ENCODE assay signal across 19 cellular contexts in the genomic region with DNA sequence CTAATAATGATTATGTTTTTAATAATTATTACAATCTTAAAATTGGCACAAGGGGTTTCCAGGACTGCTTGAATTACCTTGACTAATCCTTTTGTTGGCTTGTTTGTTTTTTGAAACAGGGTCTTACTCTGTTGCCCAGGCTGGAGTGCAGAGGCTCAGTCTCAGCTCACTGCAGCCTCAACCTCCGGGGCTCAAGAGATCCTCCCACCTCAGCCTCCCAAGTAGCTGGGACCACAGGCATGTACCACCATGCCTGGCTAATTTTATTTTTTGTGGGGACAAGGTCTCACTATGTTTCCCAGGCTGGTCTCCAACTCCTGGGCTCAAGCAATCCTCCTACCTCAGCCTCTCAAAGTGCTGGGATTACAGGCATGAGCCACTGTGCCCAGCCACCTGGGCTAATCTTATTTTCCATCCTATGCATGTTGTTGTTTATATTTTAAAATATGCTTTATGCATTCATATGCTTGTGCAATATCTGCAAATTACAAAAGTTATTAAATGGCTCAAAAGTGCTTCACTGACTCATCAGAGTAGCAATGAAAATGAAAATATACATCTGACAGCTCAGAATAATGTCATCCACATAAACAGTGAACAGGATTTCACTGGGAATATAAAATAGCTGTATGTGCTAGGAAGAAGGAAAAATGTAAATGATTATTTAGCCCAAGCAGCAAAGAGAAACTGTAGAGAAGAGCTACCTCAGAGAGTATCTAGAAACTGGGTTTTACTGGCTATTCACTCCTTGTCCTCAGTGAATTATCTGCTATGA. TPM values are rescaled to one million over a fixed set of nuclear protein-coding genes. Genes with fewer than 3 reads are reported as not detected.
DNase-seq lines count a peak whose midpoint lies in the region; ATAC-seq and TF ChIP-seq lines count a peak whose summit lies in the region.
"Had no signal": no experiment of that assay in that cellular context is flagged by ENCODE, and none has a peak within 500 bp of the region (broad histone marks: within the 10 kb centered on the region; RNA-seq: fewer than 3 reads in every experiment).

No MANE protein-coding gene starts in this region.

- H2AFZ ChIP-seq in GM23248 (no peak overlapping the region), osteoblast (ENCODE audit: low read length) (no peak overlapping the region)

- peak overlapping the region; percentile 20 for H3K4me2 ChIP-seq in GM23248 (ENCODE audit: unreplicated experiment)
- peak overlapping the region; percentile 39 for H3K4me2 ChIP-seq in osteoblast (ENCODE audit: insufficient read depth, low read length)

- intact Hi-C loops in sciatic nerve (cut with DNase I) = loop anchor here (10.0 kb wide), 2 partner anchors 221 to 301 kb away; no protein-coding TSS in a partner anchor
- intact Hi-C loops in sigmoid colon (cut with DNase I) = loop anchor here (1.0 to 2.0 kb wide), 3 partner anchors 90 to 297 kb away; no protein-coding TSS in a partner anchor

- peak overlapping the region; percentile 27; the same call in 1 of the 2 replicates for H3K9ac ChIP-seq in GM23248

- H3K9me3 Mint-ChIP-seq in natural killer cell treated with Interleukin-12 subunit alpha and Interleukin-12 subunit beta and Interleukin-15 and Interleukin-18, amount 100 ng/mL, for 72 hours = no peaks in the 10 kb centered on the region
- H3K9me3 Mint-ChIP-seq: activated CD4-positive, alpha-beta T cell treated with anti-CD3 and anti-CD28 coated beads, Interleukin-2, amount 10 ng/mL, durations not matched to agents 7 days and 5 days; activated naive CD4-positive, alpha-beta T cell treated with anti-CD3 and anti-CD28 coated beads, Interleukin-2, amount 10 ng/mL, durations not matched to agents 7 days and 5 days; dendritic cell treated with granulocyte-macrophage colony-stimulating factor and Interleukin-4, amounts not matched to agents 40 ng/mL and 50 ng/mL, for 4 days had no signal

- no peak overlapping the region for H3K4me3 ChIP-seq in GM23248
- no peak overlapping the region for H3K4me3 ChIP-seq in SJSA1
- no peak overlapping the region for H3K4me3 ChIP-seq in osteoblast (ENCODE audit: insufficient read depth, low read length)
- H3K4me3 ChIP-seq in sigmoid colon = no peak overlapping the region
- H3K4me3 ChIP-seq: body of pancreas, esophagus muscularis mucosa, right lobe of liver, uterus had no signal

- H3K4me3 Mint-ChIP-seq in natural killer cell treated with Interleukin-12 subunit alpha and Interleukin-12 subunit beta and Interleukin-15 and Interleukin-18, amount 100 ng/mL, for 72 hours = no peak overlapping the region
- H3K4me3 Mint-ChIP-seq: activated CD4-positive, alpha-beta T cell treated with anti-CD3 and anti-CD28 coated beads, Interleukin-2, amount 10 ng/mL, durations not matched to agents 7 days and 5 days; activated naive CD4-positive, alpha-beta T cell treated with anti-CD3 and anti-CD28 coated beads, Interleukin-2, amount 10 ng/mL, durations not matched to agents 7 days and 5 days; dendritic cell treated with granulocyte-macrophage colony-stimulating factor and Interleukin-4, amounts not matched to agents 40 ng/mL and 50 ng/mL, for 4 days; mesothelial cell of epicardium had no signal

- H3K36me3 ChIP-seq in GM23248 (ENCODE audit: low read depth) (no peaks in the 10 kb centered on the region), SJSA1 (no peaks in the 10 kb centered on the region), osteoblast (ENCODE audit: insufficient read depth, low read length) (no peaks in the 10 kb centered on the region), sigmoid colon (no peaks in the 10 kb centered on the region)
- H3K36me3 ChIP-seq: esophagus muscularis mucosa, neutrophil, right lobe of liver, uterus had no signal

- H3K79me2 ChIP-seq in GM23248 (ENCODE audit: insufficient read depth) = no peaks in the 10 kb centered on the region
- H3K79me2 ChIP-seq in osteoblast (ENCODE audit: insufficient read depth, low read length) = no peaks in the 10 kb centered on the region

- TF ChIP-seq POLR2A in sigmoid colon (IDR thresholded peaks at IDR 0.05) = no peak

- H3K27me3 ChIP-seq in GM23248 (replicated peaks; ENCODE audit: insufficient read depth) (no peaks in the 10 kb centered on the region), SJSA1 (replicated peaks) (no peaks in the 10 kb centered on the region), osteoblast (ENCODE audit: insufficient read depth, low read length) (no peaks in the 10 kb centered on the region), sigmoid colon (no peaks in the 10 kb centered on the region)
- H3K27me3 ChIP-seq: body of pancreas, esophagus muscularis mucosa, right lobe of liver, uterus had no signal

- in situ Hi-C loops in GM23248 (cut with MboI) = loop anchor here (5.0 to 10.0 kb wide), 2 partner anchors 218 to 301 kb away; no protein-coding TSS in a partner anchor

- no peak for TF ChIP-seq EP300 in sigmoid colon (IDR thresholded peaks at IDR 0.05)

- DNase-seq in GM23248 = peak; percentile 49
- peak in 1 of 2 experiments; percentile 54 for DNase-seq in SJSA1 (ENCODE audit: low read depth in 1 of 2, low spot score in 2 of 2)
- peak; percentile 63 for DNase-seq in fibroblast of gingiva (ENCODE audit: low read depth)
- DNase-seq in osteoblast (ENCODE audit: insufficient read length, low spot score, missing footprints) = peak; percentile 76
- DNase-seq in sciatic nerve (ENCODE audit: low spot score) = no peak
- DNase-seq in natural killer cell treated with Interleukin-12 subunit alpha and Interleukin-12 subunit beta and Interleukin-15 and Interleukin-18, amount 100 ng/mL, for 72 hours (ENCODE audit: low spot score) = no peak
- DNase-seq in sigmoid colon = no peak
- DNase-seq: NCI-H524 treated with DMSO at 0.1 percent for 48 hours had no signal

- H3K27me3 Mint-ChIP-seq in natural killer cell treated with Interleukin-12 subunit alpha and Interleukin-12 subunit beta and Interleukin-15 and Interleukin-18, amount 100 ng/mL, for 72 hours = peaks cover 14 to 24% of the 10 kb centered on the region in 2 donors

- H3K9me2 ChIP-seq in GM23248 (ENCODE audit: insufficient read depth) = no peaks in the 10 kb centered on the region

- H3K4me1 Mint-ChIP-seq in natural killer cell treated with Interleukin-12 subunit alpha and Interleukin-12 subunit beta and Interleukin-15 and Interleukin-18, amount 100 ng/mL, for 72 hours (ENCODE audit: low read depth in 2 of 2) = peaks cover 0 to 4% of the 10 kb centered on the region in 2 donors
- H3K4me1 Mint-ChIP-seq: activated naive CD4-positive, alpha-beta T cell treated with anti-CD3 and anti-CD28 coated beads, Interleukin-2, amount 10 ng/mL, durations not matched to agents 7 days and 5 days; mesothelial cell of epicardium had no signal

- H3K27ac ChIP-seq in GM23248 (peak overlapping the region; percentile 60), SJSA1 (peak overlapping the region; percentile 79), osteoblast (ENCODE audit: low read depth, low read length) (peak overlapping the region; percentile 95), sigmoid colon (no peak overlapping the region)
- H3K27ac ChIP-seq: body of pancreas, esophagus muscularis mucosa, neutrophil, right lobe of liver, uterus had no signal

- ATAC-seq in GM18858 (IDR thresholded peaks at IDR 0.05; ENCODE audit: unreplicated experiment) = no peak
- no peak for ATAC-seq in sciatic nerve
- ATAC-seq in natural killer cell treated with Interleukin-12 subunit alpha and Interleukin-12 subunit beta and Interleukin-15 and Interleukin-18, amount 100 ng/mL, for 72 hours = no peak

- TF ChIP-seq CTCF in osteoblast (IDR thresholded peaks at IDR 0.05; ENCODE audit: extremely low read depth, low read depth, low read length) = no peak
- no peak for TF ChIP-seq CTCF in sigmoid colon (IDR thresholded peaks at IDR 0.05)

- peaks cover 30% of the 10 kb centered on the region for H3F3A ChIP-seq in GM23248 (ENCODE audit: insufficient read depth)

- H4K20me1 ChIP-seq in GM23248 (ENCODE audit: insufficient read depth) = no peaks in the 10 kb centered on the region
- no peaks in the 10 kb centered on the region for H4K20me1 ChIP-seq in osteoblast (ENCODE audit: insufficient read depth, low read length)

- H3K36me3 Mint-ChIP-seq in natural killer cell treated with Interleukin-12 subunit alpha and Interleukin-12 subunit beta and Interleukin-15 and Interleukin-18, amount 100 ng/mL, for 72 hours = no peaks in the 10 kb centered on the region
- H3K36me3 Mint-ChIP-seq: activated naive CD4-positive, alpha-beta T cell treated with anti-CD3 and anti-CD28 coated beads, Interleukin-2, amount 10 ng/mL, durations not matched to agents 7 days and 5 days; mesothelial cell of epicardium had no signal

- H3K27ac Mint-ChIP-seq in natural killer cell treated with Interleukin-12 subunit alpha and Interleukin-12 subunit beta and Interleukin-15 and Interleukin-18, amount 100 ng/mL, for 72 hours = no peak overlapping the region
- H3K27ac Mint-ChIP-seq: activated CD4-positive, alpha-beta T cell treated with anti-CD3 and anti-CD28 coated beads, Interleukin-2, amount 10 ng/mL, durations not matched to agents 7 days and 5 days; activated naive CD4-positive, alpha-beta T cell treated with anti-CD3 and anti-CD28 coated beads, Interleukin-2, amount 10 ng/mL, durations not matched to agents 7 days and 5 days; dendritic cell treated with granulocyte-macrophage colony-stimulating factor and Interleukin-4, amounts not matched to agents 40 ng/mL and 50 ng/mL, for 4 days; mesothelial cell of epicardium had no signal

- WGBS in GM23248 (ENCODE audit: low coverage in 1 of 2, low lambda C conversion rate in 2 of 2, missing lambda C conversion rate in 2 of 2), 2 experiments = 50 to 67% methylated on average over 1 of the region's 1 CpG
- WGBS in sigmoid colon, 2 donors = 65 to 78% methylated on average over 1 of the region's 1 CpG

- H3K9me3 ChIP-seq in GM23248 (ENCODE audit: low read depth) (no peaks in the 10 kb centered on the region), SJSA1 (replicated peaks) (no peaks in the 10 kb centered on the region), osteoblast (ENCODE audit: low read depth, low read length) (no peaks in the 10 kb centered on the region), sigmoid colon (no peaks in the 10 kb centered on the region)
- H3K9me3 ChIP-seq: body of pancreas, esophagus muscularis mucosa, neutrophil, right lobe of liver, uterus had no signal

- peaks cover 31% of the 10 kb centered on the region for H3K4me1 ChIP-seq in GM23248 (ENCODE audit: insufficient read depth)
- H3K4me1 ChIP-seq in SJSA1 (replicated peaks) = peaks cover 38% of the 10 kb centered on the region
- H3K4me1 ChIP-seq in osteoblast (ENCODE audit: insufficient read depth, low read length) = peaks cover 30% of the 10 kb centered on the region
- peaks cover 0 to 9% (median under 1%) of the 10 kb centered on the region in 4 donors for H3K4me1 ChIP-seq in sigmoid colon
- H3K4me1 ChIP-seq: right lobe of liver, uterus had no signal

RNA-seq across cellular contexts. Expression of a gene that starts 24.8 kb away (rescaled TPM):
- total RNA-seq in GM23248 (2014; rRNA removed; shearing (Covaris generic)) = not detected in 2 replicates
- 0.30 TPM in 1 of 2 replicates, not detected in the other for polyA plus RNA-seq in GM23248 (2016; fragmentation: Nextera tagmentation; extraction: Ambion mirVana)
- total RNA-seq in SJSA1 (2014; rRNA removed; shearing (Covaris generic)) = 0.08 TPM in 1 of 2 replicates, not detected in the other
- total RNA-seq in osteoblast = not detected in 2 replicates
- total RNA-seq in sciatic nerve = 5.2 TPM
- total RNA-seq in natural killer cell treated with Interleukin-12 subunit alpha and Interleukin-12 subunit beta and Interleukin-15 and Interleukin-18, amount 100 ng/mL, for 72 hours = not detected
- total RNA-seq in sigmoid colon = 1 to 10 TPM in 1 of 4 donors, under 1 TPM in 1, not detected in 2; 0.99 to 2.5 TPM
- 100 to 1,000 TPM in 1 of 3 donors, 10 to 100 TPM in 2; 61.3 to 146 (median 93.6) TPM for polyA plus RNA-seq in sigmoid colon
- total RNA-seq: activated CD4-positive, alpha-beta T cell treated with anti-CD3 and anti-CD28 coated beads, Interleukin-2, amount 10 ng/mL, durations not matched to agents 7 days and 5 days; Daoy had no signal

RNA-seq across cellular contexts. Expression of a gene that starts 56.2 kb away (rescaled TPM):
- 247 and 343 TPM in 2 replicates for total RNA-seq in GM23248 (2014; rRNA removed; shearing (Covaris generic))
- 183 and 197 TPM in 2 replicates for polyA plus RNA-seq in GM23248 (2016; fragmentation: Nextera tagmentation; extraction: Ambion mirVana)
- 109 and 132 TPM in 2 replicates for total RNA-seq in SJSA1 (2014; rRNA removed; shearing (Covaris generic))
- 228 and 255 TPM in 2 replicates for total RNA-seq in osteoblast
- 215 TPM for total RNA-seq in sciatic nerve
- total RNA-seq in natural killer cell treated with Interleukin-12 subunit alpha and Interleukin-12 subunit beta and Interleukin-15 and Interleukin-18, amount 100 ng/mL, for 72 hours = 100 to 1,000 TPM in 1 of 2 donors, 10 to 100 TPM in 1; 83.2 to 102 TPM
- total RNA-seq in sigmoid colon = 100 to 1,000 TPM; 135 to 191 (median 176) TPM
- polyA plus RNA-seq in sigmoid colon = 100 to 1,000 TPM in 1 of 3 donors, 10 to 100 TPM in 2; 31.7 to 107 (median 74.5) TPM

Comparison
In these comparisons a context has a peak if more than half of its experiments do, and no peak if none do; other contexts are left out.
1. DNase-seq: peak in GM23248 (single experiment), fibroblast of gingiva (single experiment) and osteoblast (single experiment); none in sciatic nerve (single experiment), natural killer cell treated with Interleukin-12 subunit alpha and Interleukin-12 subunit beta and Interleukin-15 and Interleukin-18, amount 100 ng/mL, for 72 hours (single experiment) and sigmoid colon (single experiment).
2. H3K27ac ChIP-seq: peak in GM23248 (single experiment), SJSA1 (single experiment) and osteoblast (single experiment); none in sigmoid colon (0 of 4).